In genomic region chr2:133574186-133574585, GRCh38 we compare ENCODE assay signal across 3 cellular contexts.
TF ChIP-seq lines count a peak whose summit lies in the region.

No MANE protein-coding gene starts in this region.

TF ChIP-seq in SK-N-SH, 30 proteins besides CTCF, POLR2A, EP300 and RAD21 (continued from another document):
- TF ChIP-seq USF2 (IDR thresholded peaks at IDR 0.05; ENCODE audit: borderline replicate concordance, low read depth, low read length) (no peak), TAF1 (IDR thresholded peaks at IDR 0.05; ENCODE audit: borderline replicate concordance, low read depth, low read length) (no peak), PBX3 (IDR thresholded peaks at IDR 0.05) (no peak), YY1 (IDR thresholded peaks at IDR 0.05; ENCODE audit: low read depth) (no peak)

TF ChIP-seq in SK-N-SH treated with all-trans-retinoic acid at 6 μM for 48 hours, 23 proteins besides CTCF, POLR2A, EP300 and RAD21 (continued from another document):
- TF ChIP-seq CSRNP3 (CRISPR knock-in tag; IDR thresholded peaks at IDR 0.05) (no peak), BACH2 (CRISPR knock-in tag; IDR thresholded peaks at IDR 0.05; ENCODE audit: borderline replicate concordance) (no peak), GLIS3 (CRISPR knock-in tag; IDR thresholded peaks at IDR 0.05) (no peak)

TF ChIP-seq in H1, 55 proteins besides CTCF, POLR2A, EP300 and RAD21 (continued from another document):
- TF ChIP-seq TBP (IDR thresholded peaks at IDR 0.05; ENCODE audit: low read depth, low read length): no peak
